In genomic region chr17:5283531-5284315, GRCh38 we compare ENCODE assay signal across 9 cellular contexts. TPM values are rescaled to one million over a fixed set of nuclear protein-coding genes. Genes with fewer than 3 reads are reported as not detected.
DNase-seq lines count a peak whose midpoint lies in the region; ATAC-seq, FAIRE-seq and TF ChIP-seq lines count a peak whose summit lies in the region.
"Had no signal": no experiment of that assay in that cellular context is flagged by ENCODE, and none has a peak within 500 bp of the region (broad histone marks: within the 10 kb centered on the region; RNA-seq: fewer than 3 reads in every experiment).

No MANE protein-coding gene starts in this region.

- H2BK20ac ChIP-seq in IMR-90 (ENCODE audit: low read depth, low read length) = no peak overlapping the region

- CTCF ChIA-PET in IMR-90 (lab: Yijun Ruan, JAX) = interaction anchor here (0.5 kb wide), 1 partner anchor 272 kb away, joined by 3 read pairs; no protein-coding TSS in a partner anchor
- CTCF ChIA-PET in GM12878 (lab: Yijun Ruan, JAX) = interaction anchor here (0.7 to 4.9 kb wide), 8 partner anchors 13 to 266 kb away, joined by 3 to 26 read pairs (median 5); partner anchors contain the start of gene C1QBP

- TF ChIP-seq EP300 in GM12878 (IDR thresholded peaks at IDR 0.05; ENCODE audit: borderline replicate concordance in 1 of 2, control insufficient read depth in 1 of 2, low read depth in 2 of 2, low read length in 2 of 2) = no peak

- dilution Hi-C loops in IMR-90 (cut with HindIII; ENCODE audit: low sequenced_read_pairs, unreplicated experiment) = no loop called here

- TF ChIP-seq RAD21 in IMR-90 (IDR thresholded peaks at IDR 0.05; ENCODE audit: low read length) (no peak), GM12878 (IDR thresholded peaks at IDR 0.05; ENCODE audit: insufficient read depth, low read depth, low read length) (no peak)

- ATAC-seq in IMR-90 (ENCODE audit: low read depth) (no peak), GM12878 (peak; percentile 21), GM18511 (IDR thresholded peaks at IDR 0.05; ENCODE audit: unreplicated experiment) (no peak), GM21619 (IDR thresholded peaks at IDR 0.05; ENCODE audit: unreplicated experiment) (no peak), GM18868 (IDR thresholded peaks at IDR 0.05; ENCODE audit: unreplicated experiment) (no peak)

- no peak overlapping the region for H2AK5ac ChIP-seq in IMR-90 (ENCODE audit: low read depth, low read length)

- no peak overlapping the region for H4K8ac ChIP-seq in IMR-90 (ENCODE audit: low read depth in 2 of 2, low read length in 2 of 2)

- no peak overlapping the region for H3K4ac ChIP-seq in IMR-90 (ENCODE audit: low read depth, low read length)

- H3K27me3 ChIP-seq in BE2C (no peaks in the 10 kb centered on the region), IMR-90 (ENCODE audit: control insufficient read depth, insufficient read depth, low read length) (no peaks in the 10 kb centered on the region), GM12878 (replicated peaks in 1 of 2; ENCODE audit: control insufficient read depth in 2 of 2, insufficient read depth in 2 of 2, low read length in 1 of 2) (no peaks in the 10 kb centered on the region), mucosa of rectum (ENCODE audit: control insufficient read depth in 2 of 2, insufficient read depth in 2 of 2, low read length in 2 of 2) (no peaks in the 10 kb centered on the region)
- H3K27me3 ChIP-seq: neutrophil had no signal

- no peak for FAIRE-seq in GM12878 (lab: Jason Lieb, UNC)

- WGBS in IMR-90 (ENCODE audit: extremely low coverage in 2 of 2, insufficient read length in 1 of 2), 2 experiments = 92% methylated on average over 2 of the region's 6 CpGs; no CpG with 5 or more reads in 1 of the 2 experiments
- WGBS in GM12878 (ENCODE audit: insufficient coverage, insufficient replicate concordance, low lambda C conversion rate, missing lambda C conversion rate) = 2% methylated on average over 6 of the region's 6 CpGs

- H2BK5ac ChIP-seq in IMR-90 (ENCODE audit: low read depth, low read length, poor library complexity, severe bottlenecking) = no peak overlapping the region

- no peak for TF ChIP-seq POLR2A in IMR-90 (IDR thresholded peaks at IDR 0.05; ENCODE audit: low read depth, low read length)
- no peak for TF ChIP-seq POLR2A in GM12878 (IDR thresholded peaks at IDR 0.05; ENCODE audit: low read depth, low read length)

- no peak for TF ChIP-seq CTCF in BE2C (IDR thresholded peaks at IDR 0.05; ENCODE audit: low read depth, low read length)
- TF ChIP-seq CTCF in IMR-90 (conservative IDR thresholded peaks at IDR 0.05; ENCODE audit: low read depth, low read length) = no peak
- no peak for TF ChIP-seq CTCF in GM12878 (IDR thresholded peaks at IDR 0.05 in 2 of 3, conservative IDR thresholded peaks at IDR 0.05 in 1 of 3; ENCODE audit: control insufficient read depth in 2 of 3, extremely low read depth in 1 of 3, insufficient read depth in 1 of 3, low read depth in 3 of 3, low read length in 3 of 3)

- peak overlapping the region; percentile 55; the same call in 1 of the 2 replicates for H3K23ac ChIP-seq in IMR-90 (ENCODE audit: low read depth, low read length)

- no peak overlapping the region for H2BK120ac ChIP-seq in IMR-90 (ENCODE audit: low read depth, low read length)

- SMC1A ChIA-PET in GM12878 (lab: Charles Lee; ENCODE audit: uncharacterized antibody, unreplicated experiment) = interaction anchor here (0.8 to 6.1 kb wide), 12 partner anchors 10 to 140 kb away, joined by 3 to 65 read pairs (median 4); no protein-coding TSS in a partner anchor

- no peak overlapping the region for H4K5ac ChIP-seq in IMR-90 (ENCODE audit: low read depth, low read length)

- H3K27ac ChIP-seq in IMR-90 (ENCODE audit: insufficient read depth, low read length) (no peak overlapping the region), GM12878 (ENCODE audit: control insufficient read depth, insufficient read depth) (peak overlapping the region; percentile 78), mucosa of rectum (ENCODE audit: low read depth in 2 of 2, low read length in 2 of 2) (no peak overlapping the region)

- H3K9ac ChIP-seq in IMR-90 (ENCODE audit: low read depth, low read length) = peak overlapping the region; percentile 43; the same call in 1 of the 2 replicates
- peak overlapping the region; percentile 92 for H3K9ac ChIP-seq in GM12878 (ENCODE audit: control insufficient read depth, insufficient read depth, low read length)
- peak overlapping the region; percentile 28 to 63 for H3K9ac ChIP-seq in mucosa of rectum (ENCODE audit: low read depth in 1 of 2, low read length in 2 of 2)

- H4K20me1 ChIP-seq in IMR-90 (ENCODE audit: insufficient read depth, low read length) (peaks cover 34% of the 10 kb centered on the region), GM12878 (ENCODE audit: control insufficient read depth, insufficient read depth) (no peaks in the 10 kb centered on the region)

- no peak overlapping the region for H4K91ac ChIP-seq in IMR-90 (ENCODE audit: insufficient read depth, low read depth, low read length)

- in situ Hi-C loops in IMR-90 (cut with MboI; ENCODE audit: low sequenced_read_pairs) (no loop called here), GM12878 (cut with MboI) (no loop called here)

- RAD21 ChIA-PET in GM12878 (lab: Charles Lee; ENCODE audit: unreplicated experiment) = interaction anchor here (0.8 to 1.9 kb wide), 9 partner anchors 13 to 136 kb away, joined by 3 to 4 read pairs (median 3); partner anchors contain the start of gene NUP88

- H3K9me3 ChIP-seq in BE2C (no peaks in the 10 kb centered on the region), IMR-90 (ENCODE audit: control insufficient read depth, insufficient read depth, low read length) (no peaks in the 10 kb centered on the region), GM12878 (replicated peaks; ENCODE audit: control insufficient read depth, insufficient read depth, low read length) (no peaks in the 10 kb centered on the region), mucosa of rectum (ENCODE audit: control insufficient read depth in 2 of 2, low read length in 2 of 2) (no peaks in the 10 kb centered on the region)
- H3K9me3 ChIP-seq: neutrophil had no signal

- no peak overlapping the region for H2AFZ ChIP-seq in IMR-90 (replicated peaks; ENCODE audit: low read length, poor library complexity)
- H2AFZ ChIP-seq in GM12878 (ENCODE audit: control insufficient read depth, low read depth, low read length) = no peak overlapping the region

- peak overlapping the region; percentile 76 for H3K4me2 ChIP-seq in IMR-90 (ENCODE audit: low read depth, low read length)
- H3K4me2 ChIP-seq in GM12878 (ENCODE audit: control insufficient read depth, insufficient read depth) = peak overlapping the region; percentile 99

- BruUV-seq in IMR-90 (replicated peaks; lab: Mats Ljungman, UMichigan) = TSS peak; percentile 23
- BruUV-seq in GM12878 (replicated peaks; lab: Mats Ljungman, UMichigan) = no TSS peak

- H2AK9ac ChIP-seq in IMR-90 (replicated peaks; ENCODE audit: low read depth, low read length, poor library complexity) = no peak overlapping the region

- DNase-seq in BE2C = no peak
- DNase-seq in IMR-90 = peak; percentile 19
- DNase-seq in GM12878 (ENCODE audit: low read depth, low spot score) = no peak
- DNase-seq in NCI-H1105 treated with DMSO at 0.1 percent for 48 hours (lab: John Stamatoyannopoulos, UW) = no peak

- H3K4me3 ChIP-seq in BE2C (ENCODE audit: low read depth, low read length) = peak overlapping the region; percentile 70
- peak overlapping the region; percentile 29 for H3K4me3 ChIP-seq in IMR-90 (ENCODE audit: insufficient read depth, low read depth, low read length)
- H3K4me3 ChIP-seq in GM12878 = peak overlapping the region; percentile 79
- peak overlapping the region in 1 of 2 donors; percentile 84 for H3K4me3 ChIP-seq in mucosa of rectum (ENCODE audit: low read length in 2 of 2)

- POLR2A ChIA-PET in IMR-90 (lab: Charles Lee; ENCODE audit: unreplicated experiment) (interaction anchor here (0.6 kb wide), 1 partner anchor 156 kb away, joined by 3 read pairs; no protein-coding TSS in a partner anchor), GM12878 (lab: Charles Lee) (interaction anchor here (0.7 to 7.1 kb wide), 9 partner anchors 13 to 332 kb away, joined by 3 to 45 read pairs (median 4); partner anchors contain the start of gene ENO3)

- H3K56ac ChIP-seq in IMR-90 (ENCODE audit: extremely low read depth, insufficient read depth, low read length) = no peak overlapping the region

- H3K79me2 ChIP-seq in GM12878 (ENCODE audit: control insufficient read depth, insufficient read depth, low read length) = peaks cover 64% of the 10 kb centered on the region

- H3K4me1 ChIP-seq in BE2C (no peaks in the 10 kb centered on the region), IMR-90 (ENCODE audit: control insufficient read depth, insufficient read depth, low read length) (peaks cover 6% of the 10 kb centered on the region), GM12878 (ENCODE audit: control insufficient read depth, insufficient read depth, low read length) (peaks cover 14% of the 10 kb centered on the region), mucosa of rectum (ENCODE audit: control insufficient read depth in 2 of 2, insufficient read depth in 2 of 2, low read length in 2 of 2) (peaks cover 9 to 16% of the 10 kb centered on the region in 2 donors)

- H3K79me1 ChIP-seq in IMR-90 (ENCODE audit: low read depth in 1 of 2, low read length in 2 of 2) = peaks cover 23 to 46% of the 10 kb centered on the region in 2 experiments

- H3K9me1 ChIP-seq in IMR-90 (ENCODE audit: insufficient read depth, low read length) = peaks cover 9% of the 10 kb centered on the region; the same call in 1 of the 2 replicates

- H3K14ac ChIP-seq in IMR-90 (replicated peaks; ENCODE audit: low read depth, low read length) = peak overlapping the region; percentile 40; the same call in 1 of the 2 replicates

- no peak overlapping the region for H3K18ac ChIP-seq in IMR-90 (ENCODE audit: low read depth, low read length)

- no peaks in the 10 kb centered on the region for H3K36me3 ChIP-seq in BE2C
- no peaks in the 10 kb centered on the region; the same call in none of the 2 replicates for H3K36me3 ChIP-seq in IMR-90 (ENCODE audit: control insufficient read depth, insufficient read depth, low read length)
- peaks cover 0 to 7% of the 10 kb centered on the region in 2 experiments; a peak in 1 of 4 replicates for H3K36me3 ChIP-seq in GM12878 (ENCODE audit: control insufficient read depth in 2 of 2, insufficient read depth in 2 of 2, low read length in 1 of 2)
- no peaks in the 10 kb centered on the region for H3K36me3 ChIP-seq in mucosa of rectum (ENCODE audit: control insufficient read depth in 2 of 2, insufficient read depth in 2 of 2, low read length in 2 of 2)
- H3K36me3 ChIP-seq: neutrophil had no signal

- H2BK15ac ChIP-seq in IMR-90 (ENCODE audit: low read depth, low read length) = no peak overlapping the region

- intact Hi-C loops in IMR-90 (cut with micrococcal nuclease) (loop anchor here (10.0 kb wide), 1 partner anchor 131 kb away; the partner anchor contains the start of gene NUP88), GM12878 (cut with micrococcal nuclease; ENCODE audit: unreplicated experiment) (no loop called here)

RNA-seq across cellular contexts. Expression of gene RABEP1, which starts 1.6 kb away (rescaled TPM):
- 17.8 TPM for polyA plus RNA-seq in BE2C (2012; ENCODE audit: insufficient read depth, insufficient read length, low read depth)
- total RNA-seq in IMR-90 (2012; rRNA removed) = 38.2 and 40.0 TPM in 2 replicates
- polyA plus RNA-seq in IMR-90 (2012; rRNA removed) = 11.9 and 15.3 TPM in 2 replicates
- polyA plus RNA-seq in IMR-90 (2012; cell fraction: cytosol; rRNA removed) = 3.9 and 4.0 TPM in 2 replicates
- polyA plus RNA-seq in IMR-90 (2012; cell fraction: nucleus; rRNA removed; ENCODE audit: low replicate concordance) = 3.7 and 15.5 TPM in 2 replicates
- 120 and 123 TPM in 2 replicates for total RNA-seq in GM12878 (2013; cell fraction: nucleolus; rRNA removed)
- 43.3 and 51.0 TPM in 2 replicates for total RNA-seq in GM12878 (2014; rRNA removed)
- 68.0 and 69.8 TPM in 2 replicates for total RNA-seq in GM12878 (2014; rRNA removed; fragmentation: Illumina TruSeq; extraction: Trizol)
- 60.0 and 60.4 TPM in 2 replicates for total RNA-seq in GM12878 (2021)
- polyA plus RNA-seq in GM12878 (2011; ENCODE audit: low read depth) = 29.5 TPM
- 64.5 and 95.7 TPM in 2 replicates for polyA plus RNA-seq in GM12878 (2011; rRNA removed)
- polyA plus RNA-seq in GM12878 (2011; cell fraction: cytosol; rRNA removed) = 24.6 and 27.1 TPM in 2 replicates
- polyA plus RNA-seq in GM12878 (2011; cell fraction: nucleus; rRNA removed) = 29.5 and 31.3 TPM in 2 replicates
- 35.9 and 45.4 TPM in 2 replicates for polyA plus RNA-seq in GM12878 (2012)
- polyA plus RNA-seq in GM12878 (2014; fragmentation: Illumina TruSeq; extraction: Trizol) = 68.8 and 87.5 TPM in 2 replicates
- polyA plus RNA-seq in GM12878 (2014; fragmentation: Nextera tagmentation; extraction: Ambion mirVana) = 10 to 100 TPM; 13.4 to 20.2 TPM
- 36.4 and 38.9 TPM in 2 replicates for polyA plus RNA-seq in GM12878 (2014; rRNA removed)
- 10 to 100 TPM; 59.2 to 71.4 TPM for polyA plus RNA-seq in GM12878 (2016; fragmentation: Nextera tagmentation; extraction: Ambion mirVana)
- 69.0 and 76.4 TPM in 2 replicates for polyA minus RNA-seq in GM12878 (2011; rRNA and poly(A)+ RNA removed)
- polyA minus RNA-seq in GM12878 (2011; cell fraction: cytosol; rRNA and poly(A)+ RNA removed) = 26.3 and 29.8 TPM in 2 replicates
- 26.0 and 29.5 TPM in 2 replicates for polyA minus RNA-seq in GM12878 (2011; cell fraction: nucleus; rRNA and poly(A)+ RNA removed)

RNA-seq across cellular contexts. Expression of gene SCIMP, which starts 49.1 kb away (rescaled TPM):
- polyA plus RNA-seq in BE2C (2012; ENCODE audit: insufficient read depth, insufficient read length, low read depth) = not detected
- total RNA-seq in IMR-90 (2012; rRNA removed) = not detected in 2 replicates
- polyA plus RNA-seq in IMR-90 (2012; rRNA removed) = not detected in 2 replicates
- not detected in 2 replicates for polyA plus RNA-seq in IMR-90 (2012; cell fraction: cytosol; rRNA removed)
- polyA plus RNA-seq in IMR-90 (2012; cell fraction: nucleus; rRNA removed; ENCODE audit: low replicate concordance) = not detected in 2 replicates
- 247 and 264 TPM in 2 replicates for total RNA-seq in GM12878 (2013; cell fraction: nucleolus; rRNA removed)
- 61.8 and 70.4 TPM in 2 replicates for total RNA-seq in GM12878 (2014; rRNA removed)
- total RNA-seq in GM12878 (2014; rRNA removed; fragmentation: Illumina TruSeq; extraction: Trizol) = 70.3 and 74.9 TPM in 2 replicates
- total RNA-seq in GM12878 (2021) = 92.2 and 98.9 TPM in 2 replicates
- polyA plus RNA-seq in GM12878 (2011; ENCODE audit: low read depth) = 129 TPM
- 105 and 120 TPM in 2 replicates for polyA plus RNA-seq in GM12878 (2011; rRNA removed)
- 101 and 133 TPM in 2 replicates for polyA plus RNA-seq in GM12878 (2011; cell fraction: cytosol; rRNA removed)
- polyA plus RNA-seq in GM12878 (2011; cell fraction: nucleus; rRNA removed) = 50.6 and 52.5 TPM in 2 replicates
- 97.2 and 135 TPM in 2 replicates for polyA plus RNA-seq in GM12878 (2012)
- 151 and 205 TPM in 2 replicates for polyA plus RNA-seq in GM12878 (2014; fragmentation: Illumina TruSeq; extraction: Trizol)
- 100 to 1,000 TPM; 109 TPM for polyA plus RNA-seq in GM12878 (2014; fragmentation: Nextera tagmentation; extraction: Ambion mirVana)
- 85.2 and 97.7 TPM in 2 replicates for polyA plus RNA-seq in GM12878 (2014; rRNA removed)
- polyA plus RNA-seq in GM12878 (2016; fragmentation: Nextera tagmentation; extraction: Ambion mirVana) = 10 to 100 TPM; 56.7 to 62.4 TPM
- 79.6 and 91.8 TPM in 2 replicates for polyA minus RNA-seq in GM12878 (2011; rRNA and poly(A)+ RNA removed)
- polyA minus RNA-seq in GM12878 (2011; cell fraction: cytosol; rRNA and poly(A)+ RNA removed) = 26.2 and 40.3 TPM in 2 replicates
- polyA minus RNA-seq in GM12878 (2011; cell fraction: nucleus; rRNA and poly(A)+ RNA removed) = 14.0 and 19.1 TPM in 2 replicates

Comparison
In these comparisons a context has a peak if more than half of its experiments do, and no peak if none do; other contexts are left out.
1. RNA of gene SCIMP, which starts 49.1 kb away (total RNA-seq): 61.8 to 264 TPM in GM12878; not detected in IMR-90; every median in the first group is over 10 times any median in the second.
2. Peak in every context shown above with its lines, with median percentiles within 50 percentile points of each other: H3K9ac ChIP-seq.